ENCODE assay signal across 11 cellular contexts in genomic region chr6:113447088-113447831, GRCh38.
DNase-seq lines count a peak whose midpoint lies in the region; ATAC-seq and TF ChIP-seq lines count a peak whose summit lies in the region.
"Had no signal": no experiment of that assay in that cellular context is flagged by ENCODE, and none has a peak within 500 bp of the region (broad histone marks: within the 10 kb centered on the region; RNA-seq: fewer than 3 reads in every experiment).

No MANE protein-coding gene starts in this region.

- POLR2A ChIA-PET in AG04449 (lab: Yijun Ruan, JAX) (interaction anchor here (0.6 kb wide), 2 partner anchors 28 to 38 kb away, joined by 3 read pairs; no protein-coding TSS in a partner anchor), IMR-90 (lab: Charles Lee; ENCODE audit: unreplicated experiment) (no interaction called here), activated B cell treated with CpG ODN at 0.5 μM for 24 hours (lab: Charles Lee) (interaction anchor here (1.7 kb wide), 1 partner anchor 411 kb away, joined by 6 read pairs; no protein-coding TSS in a partner anchor)

- dilution Hi-C loops in IMR-90 (cut with HindIII; ENCODE audit: low sequenced_read_pairs, unreplicated experiment): no loop called here

- H2BK120ac ChIP-seq in IMR-90 (ENCODE audit: low read depth, low read length): peak overlapping the region; percentile 83

- peak overlapping the region; percentile 20; the same call in 1 of the 2 replicates for H2AK5ac ChIP-seq in IMR-90 (ENCODE audit: low read depth, low read length)

- peaks cover 3% of the 10 kb centered on the region for H3K9me3 Mint-ChIP-seq in activated B cell treated with CpG ODN at 0.5 μM for 24 hours

- no peak for TF ChIP-seq POLR2A in IMR-90 (IDR thresholded peaks at IDR 0.05; ENCODE audit: low read depth, low read length)

- H3K9me3 ChIP-seq in IMR-90 (ENCODE audit: control insufficient read depth, insufficient read depth, low read length) (no peaks in the 10 kb centered on the region), hepatocyte (ENCODE audit: low read depth) (no peaks in the 10 kb centered on the region)
- H3K9me3 ChIP-seq: right lobe of liver had no signal

- no peak overlapping the region for H3K56ac ChIP-seq in IMR-90 (ENCODE audit: extremely low read depth, insufficient read depth, low read length)

- no peak overlapping the region for H3K27ac Mint-ChIP-seq in activated B cell treated with CpG ODN at 0.5 μM for 24 hours
- H3K27ac Mint-ChIP-seq: activated CD8-positive, alpha-beta memory T cell treated with anti-CD3 and anti-CD28 coated beads, Interleukin-2, amount 10 ng/mL, durations not matched to agents 7 days and 5 days had no signal

- H2BK15ac ChIP-seq in IMR-90 (ENCODE audit: low read depth, low read length): peak overlapping the region; percentile 88; the same call in 2 of the 3 replicates

- BruUV-seq in IMR-90 (replicated peaks; lab: Mats Ljungman, UMichigan): no TSS peak

- no peaks in the 10 kb centered on the region for H3K27me3 ChIP-seq in IMR-90 (ENCODE audit: control insufficient read depth, insufficient read depth, low read length)
- no peaks in the 10 kb centered on the region for H3K27me3 ChIP-seq in hepatocyte
- H3K27me3 ChIP-seq: right lobe of liver had no signal

- no peak for TF ChIP-seq CTCF in AG04449 (IDR thresholded peaks at IDR 0.05; ENCODE audit: insufficient read depth, low read length, missing control alignments)
- no peak for TF ChIP-seq CTCF in IMR-90 (conservative IDR thresholded peaks at IDR 0.05; ENCODE audit: low read depth, low read length)
- no peak for TF ChIP-seq CTCF in activated B cell treated with CpG ODN at 0.5 μM for 24 hours (IDR thresholded peaks at IDR 0.05)
- TF ChIP-seq CTCF in hepatocyte (IDR thresholded peaks at IDR 0.05; ENCODE audit: poor library complexity): no peak

- 0 out of 2 replicates have a peak, but pooled peaks have one; percentile 13 for TF ChIP-seq RAD21 in IMR-90 (IDR thresholded peaks at IDR 0.05; ENCODE audit: low read length)

- in situ Hi-C loops in IMR-90 (cut with MboI; ENCODE audit: low sequenced_read_pairs): no loop called here

- CTCF ChIA-PET in AG04449 (lab: Yijun Ruan, JAX) (interaction anchor here (0.8 to 2.2 kb wide), 5 partner anchors 10 to 412 kb away, joined by 3 to 7 read pairs (median 4); no protein-coding TSS in a partner anchor), IMR-90 (lab: Yijun Ruan, JAX) (no interaction called here), activated B cell treated with CpG ODN at 0.5 μM for 24 hours (lab: Charles Lee) (interaction anchor here (1.0 to 1.3 kb wide), 2 partner anchors 14 to 412 kb away, joined by 4 read pairs; no protein-coding TSS in a partner anchor)

- no peak overlapping the region; the same call in 1 of the 2 replicates for H3K27ac ChIP-seq in IMR-90 (ENCODE audit: insufficient read depth, low read length)
- no peak overlapping the region for H3K27ac ChIP-seq in hepatocyte
- H3K27ac ChIP-seq: right lobe of liver had no signal

- no peak overlapping the region for H3K4me2 ChIP-seq in IMR-90 (ENCODE audit: low read depth, low read length)
- H3K4me2 ChIP-seq in hepatocyte: no peak overlapping the region

- H3K9ac ChIP-seq in IMR-90 (ENCODE audit: low read depth, low read length): no peak overlapping the region

- peak overlapping the region; percentile 81 for H4K91ac ChIP-seq in IMR-90 (ENCODE audit: insufficient read depth, low read depth, low read length)

- H3K4me3 ChIP-seq in AG04449 (ENCODE audit: low read depth, low read length): no peak overlapping the region
- no peak overlapping the region for H3K4me3 ChIP-seq in IMR-90 (ENCODE audit: insufficient read depth, low read depth, low read length)
- H3K4me3 ChIP-seq in hepatocyte: no peak overlapping the region
- H3K4me3 ChIP-seq: right lobe of liver had no signal

- H4K20me1 ChIP-seq in IMR-90 (ENCODE audit: insufficient read depth, low read length) (no peaks in the 10 kb centered on the region), hepatocyte (ENCODE audit: insufficient read depth, poor library complexity, severe bottlenecking) (no peaks in the 10 kb centered on the region)

- peak overlapping the region; percentile 97 for H2BK20ac ChIP-seq in IMR-90 (ENCODE audit: low read depth, low read length)

- H4K5ac ChIP-seq in IMR-90 (ENCODE audit: low read depth, low read length): peak overlapping the region; percentile 33; the same call in 1 of the 2 replicates

- no peaks in the 10 kb centered on the region for H3K36me3 ChIP-seq in IMR-90 (ENCODE audit: control insufficient read depth, insufficient read depth, low read length)
- H3K36me3 ChIP-seq in hepatocyte (replicated peaks; ENCODE audit: insufficient read depth, low read depth): no peaks in the 10 kb centered on the region
- H3K36me3 ChIP-seq: right lobe of liver had no signal

- 100% methylated on average over 1 of the region's 5 CpGs; no CpG with 5 or more reads in 1 of the 2 experiments for WGBS in IMR-90 (ENCODE audit: extremely low coverage in 2 of 2, insufficient read length in 1 of 2), 2 experiments
- 66% methylated on average over 5 of the region's 5 CpGs for WGBS in hepatocyte (ENCODE audit: low lambda C conversion rate, missing lambda C conversion rate)

- H3K79me2 ChIP-seq in hepatocyte: no peaks in the 10 kb centered on the region

- no peaks in the 10 kb centered on the region for H3K36me3 Mint-ChIP-seq in activated B cell treated with CpG ODN at 0.5 μM for 24 hours (ENCODE audit: low read depth)
- H3K36me3 Mint-ChIP-seq: activated CD8-positive, alpha-beta memory T cell treated with anti-CD3 and anti-CD28 coated beads, Interleukin-2, amount 10 ng/mL, durations not matched to agents 7 days and 5 days; CD8-positive, alpha-beta memory T cell had no signal

- peak overlapping the region; percentile 59; the same call in 1 of the 2 replicates for H3K23ac ChIP-seq in IMR-90 (ENCODE audit: low read depth, low read length)

- intact Hi-C loops in IMR-90 (cut with micrococcal nuclease): no loop called here
- intact Hi-C loops in activated B cell treated with CpG ODN at 0.5 μM for 24 hours (cut with micrococcal nuclease): loop anchor here (5.0 kb wide), 1 partner anchor 410 kb away; the partner anchor contains the start of gene MARCKS

- no peak overlapping the region for H3K4me3 Mint-ChIP-seq in activated B cell treated with CpG ODN at 0.5 μM for 24 hours
- H3K4me3 Mint-ChIP-seq: activated CD8-positive, alpha-beta memory T cell treated with anti-CD3 and anti-CD28 coated beads, Interleukin-2, amount 10 ng/mL, durations not matched to agents 7 days and 5 days; CD8-positive, alpha-beta memory T cell had no signal

- no peaks in the 10 kb centered on the region for H3K27me3 Mint-ChIP-seq in activated B cell treated with CpG ODN at 0.5 μM for 24 hours
- H3K27me3 Mint-ChIP-seq: activated CD8-positive, alpha-beta memory T cell treated with anti-CD3 and anti-CD28 coated beads, Interleukin-2, amount 10 ng/mL, durations not matched to agents 7 days and 5 days; CD8-positive, alpha-beta memory T cell had no signal

- no peaks in the 10 kb centered on the region for H3K9me2 ChIP-seq in hepatocyte (replicated peaks; ENCODE audit: insufficient read depth)

- H3K4me1 ChIP-seq in IMR-90 (ENCODE audit: control insufficient read depth, insufficient read depth, low read length) (peaks cover 1% of the 10 kb centered on the region; the same call in 1 of the 2 replicates), hepatocyte (ENCODE audit: insufficient read depth) (peaks cover 10% of the 10 kb centered on the region)
- H3K4me1 ChIP-seq: right lobe of liver had no signal

- peaks cover 24% of the 10 kb centered on the region for H3K4me1 Mint-ChIP-seq in activated B cell treated with CpG ODN at 0.5 μM for 24 hours
- H3K4me1 Mint-ChIP-seq: activated CD8-positive, alpha-beta memory T cell treated with anti-CD3 and anti-CD28 coated beads, Interleukin-2, amount 10 ng/mL, durations not matched to agents 7 days and 5 days; CD8-positive, alpha-beta memory T cell had no signal

- no peak overlapping the region for H2AFZ ChIP-seq in IMR-90 (replicated peaks; ENCODE audit: low read length, poor library complexity)
- no peak overlapping the region for H2AFZ ChIP-seq in hepatocyte

- DNase-seq in AG04449 (ENCODE audit: low read depth, low spot score) (peak; percentile 94), IMR-90 (peak; percentile 97), activated B cell treated with CpG ODN at 0.5 μM for 24 hours (no peak), hepatocyte (ENCODE audit: low spot score) (peak; percentile 51), activated gamma-delta T cell treated with Interleukin-2 at 50 U/mL for 16 hours (no peak), DMS79 treated with DMSO at 0.1 percent for 48 hours (lab: John Stamatoyannopoulos, UW) (no peak)
- DNase-seq in stimulated activated CD4-positive, alpha-beta T cell treated with anti-CD3 and anti-CD28 coated beads, Interleukin-4, amount 100 ng/mL, for 4 hours: no peak
- DNase-seq: activated CD8-positive, alpha-beta memory T cell treated with anti-CD3 and anti-CD28 coated beads, Interleukin-2, amount 10 ng/mL, durations not matched to agents 7 days and 5 days; CD8-positive, alpha-beta memory T cell; right lobe of liver had no signal

- H3K79me1 ChIP-seq in IMR-90 (ENCODE audit: low read depth in 1 of 2, low read length in 2 of 2): no peaks in the 10 kb centered on the region

- peak overlapping the region; percentile 38; the same call in 1 of the 2 replicates for H3K18ac ChIP-seq in IMR-90 (ENCODE audit: low read depth, low read length)

- H4K8ac ChIP-seq in IMR-90 (ENCODE audit: low read depth in 2 of 2, low read length in 2 of 2): peak overlapping the region; percentile 6 to 40; a peak in 3 of 4 replicates

- peak; percentile 83 for ATAC-seq in IMR-90 (ENCODE audit: low read depth)
- peak; percentile 31 for ATAC-seq in activated B cell treated with CpG ODN at 0.5 μM for 24 hours (ENCODE audit: low read depth)
- no peak for ATAC-seq in HG02973 (IDR thresholded peaks at IDR 0.05; ENCODE audit: unreplicated experiment)
- ATAC-seq: activated CD8-positive, alpha-beta memory T cell treated with anti-CD3 and anti-CD28 coated beads, Interleukin-2, amount 10 ng/mL, durations not matched to agents 7 days and 5 days had no signal

- H3K4ac ChIP-seq in IMR-90 (ENCODE audit: low read depth, low read length): peak overlapping the region; percentile 55; the same call in 1 of the 2 replicates

- peak overlapping the region; percentile 83 for H2BK5ac ChIP-seq in IMR-90 (ENCODE audit: low read depth, low read length, poor library complexity, severe bottlenecking)

- H3K9me1 ChIP-seq in IMR-90 (ENCODE audit: insufficient read depth, low read length): peaks cover 3% of the 10 kb centered on the region; the same call in 1 of the 2 replicates

- no peak overlapping the region for H2AK9ac ChIP-seq in IMR-90 (replicated peaks; ENCODE audit: low read depth, low read length, poor library complexity)

- H3K14ac ChIP-seq in IMR-90 (replicated peaks; ENCODE audit: low read depth, low read length): peak overlapping the region; percentile 86

TF ChIP-seq in IMR-90, 13 proteins besides CTCF, POLR2A, EP300 and RAD21 (continues in another document):
- no peak for TF ChIP-seq MAZ (IDR thresholded peaks at IDR 0.05; ENCODE audit: borderline replicate concordance, low read depth, low read length)
- TF ChIP-seq CHD1 (IDR thresholded peaks at IDR 0.05; ENCODE audit: low read depth, low read length): no peak
- peak; percentile 52 for TF ChIP-seq RCOR1 (IDR thresholded peaks at IDR 0.05; ENCODE audit: insufficient replicate concordance, low read length)
- peak; percentile 99 for TF ChIP-seq CEBPB (IDR thresholded peaks at IDR 0.05; ENCODE audit: low read depth, low read length)
- peak; percentile 90 for TF ChIP-seq BHLHE40 (IDR thresholded peaks at IDR 0.05; ENCODE audit: low read depth, low read length)

Comparison
In these comparisons a context has a peak if more than half of its experiments do, and no peak if none do; other contexts are left out.
1. DNase-seq: peak in AG04449 (single experiment), IMR-90 (single experiment) and hepatocyte (single experiment); none in activated B cell treated with CpG ODN at 0.5 μM for 24 hours (single experiment), activated gamma-delta T cell treated with Interleukin-2 at 50 U/mL for 16 hours (single experiment), DMS79 treated with DMSO at 0.1 percent for 48 hours (single experiment) and stimulated activated CD4-positive, alpha-beta T cell treated with anti-CD3 and anti-CD28 coated beads, Interleukin-4, amount 100 ng/mL, for 4 hours (0 of 2).